ENCODE assay signal across 9 cellular contexts in genomic region chr17:1398028-1398427, GRCh38. TPM values are rescaled to one million over a fixed set of nuclear protein-coding genes. Genes with fewer than 3 reads are reported as not detected.
DNase-seq lines count a peak whose midpoint lies in the region; ATAC-seq and TF ChIP-seq lines count a peak whose summit lies in the region.
"Had no signal": no experiment of that assay in that cellular context is flagged by ENCODE, and none has a peak within 500 bp of the region (broad histone marks: within the 10 kb centered on the region; RNA-seq: fewer than 3 reads in every experiment).

No MANE protein-coding gene starts in this region.

- no peak overlapping the region for H2AFZ ChIP-seq in ACC112 (ENCODE audit: low read length, unreplicated experiment)

- H3K4me3 ChIP-seq in ACC112 (ENCODE audit: low read depth, low read length), result peak overlapping the region; percentile 88
- peak overlapping the region; percentile 84 for H3K4me3 ChIP-seq in HL-60 (replicated peaks; ENCODE audit: insufficient read depth, low read length)
- H3K4me3 ChIP-seq in breast epithelium, result peak overlapping the region; percentile 79 to 81 (median 80)
- H3K4me3 ChIP-seq in muscle layer of duodenum (ENCODE audit: low read depth in 1 of 2, low read length in 2 of 2), result peak overlapping the region; percentile 86 to 92

- no peak for DNase-seq in HL-60 (ENCODE audit: low read depth in 1 of 2, low spot score in 1 of 2)
- DNase-seq in breast epithelium (ENCODE audit: low spot score in 2 of 2), result no peak
- no peak for DNase-seq in DMS53 treated with DMSO at 0.1 percent for 48 hours (lab: John Stamatoyannopoulos, UW; ENCODE audit: unreplicated experiment)
- DNase-seq in NCI-H748 (lab: John Stamatoyannopoulos, UW; ENCODE audit: unreplicated experiment), result no peak
- no peak for DNase-seq in stimulated activated CD4-positive, alpha-beta T cell treated with anti-CD3 and anti-CD28 coated beads, Interleukin-12 subunit alpha, Interleukin-12 subunit beta, amount 100 ng/mL, for 4 hours

- no peaks in the 10 kb centered on the region for H3K27me3 ChIP-seq in ACC112 (ENCODE audit: insufficient read depth, low read length)
- no peaks in the 10 kb centered on the region for H3K27me3 ChIP-seq in HL-60 (ENCODE audit: insufficient read depth, poor library complexity, severe bottlenecking)
- no peaks in the 10 kb centered on the region for H3K27me3 ChIP-seq in breast epithelium
- H3K27me3 ChIP-seq in muscle layer of duodenum (ENCODE audit: low read depth, low read length), result no peaks in the 10 kb centered on the region

- intact Hi-C loops in breast epithelium (cut with DNase I; ENCODE audit: low total_unique reads), result loop anchor here (5.0 kb wide), 1 partner anchor 614 kb away; no protein-coding TSS in a partner anchor

- TF ChIP-seq CTCF in HL-60 (IDR thresholded peaks at IDR 0.05; ENCODE audit: insufficient read depth, low read length) (no peak), breast epithelium (IDR thresholded peaks at IDR 0.05) (no peak)

- no peak for ATAC-seq in HG03095 (IDR thresholded peaks at IDR 0.05; ENCODE audit: unreplicated experiment)
- ATAC-seq: left lobe of liver had no signal

- H3K4me1 ChIP-seq in ACC112 (ENCODE audit: control insufficient read depth, insufficient read depth, low read length, unreplicated experiment), result peaks cover 27% of the 10 kb centered on the region
- H3K4me1 ChIP-seq in breast epithelium, result peaks cover 0 to 23% of the 10 kb centered on the region in 2 donors
- peaks cover 5 to 49% of the 10 kb centered on the region in 2 donors for H3K4me1 ChIP-seq in muscle layer of duodenum (ENCODE audit: control insufficient read depth in 1 of 2, insufficient read depth in 2 of 2, low read length in 2 of 2)

- no peak for TF ChIP-seq POLR2A in breast epithelium (IDR thresholded peaks at IDR 0.05)

- H3K36me3 ChIP-seq in ACC112 (ENCODE audit: insufficient read depth, low read length) (peaks cover 5% of the 10 kb centered on the region; the same call in 1 of the 2 replicates), breast epithelium (no peaks in the 10 kb centered on the region), muscle layer of duodenum (ENCODE audit: control insufficient read depth in 1 of 2, insufficient read depth in 2 of 2, low read length in 2 of 2) (peaks cover 0 to 12% of the 10 kb centered on the region in 2 donors)

- peaks cover 70% of the 10 kb centered on the region for H3K79me2 ChIP-seq in ACC112 (ENCODE audit: control insufficient read depth, insufficient read depth, low read length, unreplicated experiment)

- H3K27ac ChIP-seq in ACC112 (ENCODE audit: low read depth, low read length) (peak overlapping the region; percentile 95; the same call in 1 of the 2 replicates), HL-60 (replicated peaks) (peak overlapping the region; percentile 98; the same call in 1 of the 2 replicates), breast epithelium (peak overlapping the region; percentile 36 to 99), muscle layer of duodenum (ENCODE audit: low read length) (peak overlapping the region; percentile 95)

- H3K9me3 ChIP-seq in breast epithelium (no peaks in the 10 kb centered on the region), muscle layer of duodenum (ENCODE audit: control insufficient read depth in 1 of 2, low read length in 2 of 2) (no peaks in the 10 kb centered on the region)

RNA-seq across cellular contexts. Expression of gene YWHAE, which starts 2.0 kb away (rescaled TPM):
- total RNA-seq in breast epithelium, result 100 to 1,000 TPM; 481 to 610 (median 518) TPM

RNA-seq across cellular contexts. Expression of gene CRK, which starts 58.0 kb away (rescaled TPM):
- 10 to 100 TPM; 73.7 to 84.5 (median 76.8) TPM for total RNA-seq in breast epithelium
